11 cellular contexts compared by ENCODE assay signal in genomic region chr10:97684866-97685394, GRCh38. TPM values are rescaled to one million over a fixed set of nuclear protein-coding genes. Genes with fewer than 3 reads are reported as not detected.
DNase-seq lines count a peak whose midpoint lies in the region; ATAC-seq and TF ChIP-seq lines count a peak whose summit lies in the region.
"Had no signal": no experiment of that assay in that cellular context is flagged by ENCODE, and none has a peak within 500 bp of the region (broad histone marks: within the 10 kb centered on the region; RNA-seq: fewer than 3 reads in every experiment).

No MANE protein-coding gene starts in this region.

- no peaks in the 10 kb centered on the region for H3K36me3 Mint-ChIP-seq in activated CD8-positive, alpha-beta memory T cell treated with anti-CD3 and anti-CD28 coated beads, Interleukin-2, amount 10 ng/mL, durations not matched to agents 7 days and 5 days
- H3K36me3 Mint-ChIP-seq in chondrocyte (ENCODE audit: low read depth), result no peaks in the 10 kb centered on the region
- no peaks in the 10 kb centered on the region for H3K36me3 Mint-ChIP-seq in activated naive CD8-positive, alpha-beta T cell treated with anti-CD3 and anti-CD28 coated beads, Interleukin-2, amount 50 U/mL, for 24 hours (ENCODE audit: low read depth)

- ATAC-seq in activated CD8-positive, alpha-beta memory T cell treated with anti-CD3 and anti-CD28 coated beads, Interleukin-2, amount 10 ng/mL, durations not matched to agents 7 days and 5 days, result no peak
- no peak for ATAC-seq in GM18858 (IDR thresholded peaks at IDR 0.05; ENCODE audit: unreplicated experiment)
- ATAC-seq in activated naive CD8-positive, alpha-beta T cell treated with anti-CD3 and anti-CD28 coated beads, Interleukin-2, amount 50 U/mL, for 24 hours, result no peak

- in situ Hi-C loops in transverse colon (cut with MboI; ENCODE audit: low pct_ligation_motif_present in 1 of 4, low pct_unique_long_range_greater_than_20kb in 1 of 4, low sequenced_read_pairs in 3 of 4), result loop anchor here in 1 of 4 donors (10.0 kb wide), 1 partner anchor 50 kb away; the partner anchor contains the start of gene ZFYVE27

- no peak for TF ChIP-seq POLR2A in transverse colon (IDR thresholded peaks at IDR 0.05)

- intact Hi-C loops in transverse colon (cut with DNase I; ENCODE audit: low total_unique reads), result no loop called here

- CTCF ChIA-PET in activated CD8-positive, alpha-beta memory T cell treated with anti-CD3 and anti-CD28 coated beads, Interleukin-2, amount 10 ng/mL, durations not matched to agents 7 days and 5 days (lab: Charles Lee), result interaction anchor here (3.0 to 6.4 kb wide), 2 partner anchors 9 to 51 kb away, joined by 19 to 51 read pairs; partner anchors contain the start of gene ZFYVE27

- peaks cover 16% of the 10 kb centered on the region for H3K4me1 Mint-ChIP-seq in activated CD8-positive, alpha-beta memory T cell treated with anti-CD3 and anti-CD28 coated beads, Interleukin-2, amount 10 ng/mL, durations not matched to agents 7 days and 5 days
- peaks cover 54% of the 10 kb centered on the region for H3K4me1 Mint-ChIP-seq in chondrocyte (ENCODE audit: low read depth)
- peaks cover 13% of the 10 kb centered on the region for H3K4me1 Mint-ChIP-seq in activated naive CD8-positive, alpha-beta T cell treated with anti-CD3 and anti-CD28 coated beads, Interleukin-2, amount 50 U/mL, for 24 hours

- peak overlapping the region; percentile 97 to 99 for H3K9ac ChIP-seq in mucosa of rectum (ENCODE audit: low read depth in 1 of 2, low read length in 2 of 2)

- peak overlapping the region; percentile 95 to 97 for H3K4me3 ChIP-seq in mucosa of rectum (ENCODE audit: low read length in 2 of 2)
- H3K4me3 ChIP-seq in transverse colon, result peak overlapping the region; percentile 51 to 65 (median 60)

- H3K9me3 Mint-ChIP-seq in activated CD8-positive, alpha-beta memory T cell treated with anti-CD3 and anti-CD28 coated beads, Interleukin-2, amount 10 ng/mL, durations not matched to agents 7 days and 5 days (ENCODE audit: low read depth), result no peaks in the 10 kb centered on the region
- H3K9me3 Mint-ChIP-seq in chondrocyte (ENCODE audit: low read depth), result no peaks in the 10 kb centered on the region
- H3K9me3 Mint-ChIP-seq in activated naive CD8-positive, alpha-beta T cell treated with anti-CD3 and anti-CD28 coated beads, Interleukin-2, amount 50 U/mL, for 24 hours, result no peaks in the 10 kb centered on the region

- peaks cover 29 to 51% of the 10 kb centered on the region in 2 donors for H3K4me1 ChIP-seq in mucosa of rectum (ENCODE audit: control insufficient read depth in 2 of 2, insufficient read depth in 2 of 2, low read length in 2 of 2)
- peaks cover 17 to 74% (median 58%) of the 10 kb centered on the region in 4 donors for H3K4me1 ChIP-seq in transverse colon

- H3K9me3 ChIP-seq in mucosa of rectum (ENCODE audit: control insufficient read depth in 2 of 2, low read length in 2 of 2), result no peaks in the 10 kb centered on the region
- no peaks in the 10 kb centered on the region for H3K9me3 ChIP-seq in transverse colon

- H3K27ac ChIP-seq in mucosa of rectum (ENCODE audit: low read depth in 2 of 2, low read length in 2 of 2), result peak overlapping the region; percentile 97
- peak overlapping the region; percentile 90 to 93 (median 92) for H3K27ac ChIP-seq in transverse colon

- TF ChIP-seq CTCF in chondrocyte (IDR thresholded peaks at IDR 0.05) (no peak), transverse colon (IDR thresholded peaks at IDR 0.05) (no peak)

- WGBS in transverse colon (ENCODE audit: low coverage in 1 of 2), 2 donors, result 32 to 37% methylated on average over 5 of the region's 5 CpGs

- TF ChIP-seq EP300 in transverse colon (IDR thresholded peaks at IDR 0.05; ENCODE audit: low read depth), result no peak

- H3K36me3 ChIP-seq in mucosa of rectum (ENCODE audit: control insufficient read depth in 2 of 2, insufficient read depth in 2 of 2, low read length in 2 of 2) (peaks cover 0 to 2% of the 10 kb centered on the region in 2 donors), transverse colon (no peaks in the 10 kb centered on the region)

- H3K4me3 Mint-ChIP-seq in activated CD8-positive, alpha-beta memory T cell treated with anti-CD3 and anti-CD28 coated beads, Interleukin-2, amount 10 ng/mL, durations not matched to agents 7 days and 5 days, result no peak overlapping the region
- no peak overlapping the region for H3K4me3 Mint-ChIP-seq in chondrocyte (ENCODE audit: unreplicated experiment)
- no peak overlapping the region for H3K4me3 Mint-ChIP-seq in activated naive CD8-positive, alpha-beta T cell treated with anti-CD3 and anti-CD28 coated beads, Interleukin-2, amount 50 U/mL, for 24 hours

- H3K27ac Mint-ChIP-seq in activated CD8-positive, alpha-beta memory T cell treated with anti-CD3 and anti-CD28 coated beads, Interleukin-2, amount 10 ng/mL, durations not matched to agents 7 days and 5 days, result peak overlapping the region; percentile 2
- peak overlapping the region; percentile 10 for H3K27ac Mint-ChIP-seq in chondrocyte (ENCODE audit: unreplicated experiment)
- no peak overlapping the region for H3K27ac Mint-ChIP-seq in activated naive CD8-positive, alpha-beta T cell treated with anti-CD3 and anti-CD28 coated beads, Interleukin-2, amount 50 U/mL, for 24 hours

- no peaks in the 10 kb centered on the region for H3K27me3 ChIP-seq in mucosa of rectum (ENCODE audit: control insufficient read depth in 2 of 2, insufficient read depth in 2 of 2, low read length in 2 of 2)
- no peaks in the 10 kb centered on the region for H3K27me3 ChIP-seq in transverse colon

- DNase-seq in activated CD8-positive, alpha-beta memory T cell treated with anti-CD3 and anti-CD28 coated beads, Interleukin-2, amount 10 ng/mL, durations not matched to agents 7 days and 5 days, result no peak
- no peak for DNase-seq in activated CD8-positive, alpha-beta memory T cell treated with anti-CD3 and anti-CD28 coated beads, Interleukin-2, amount 50 U/mL, for 4 hours
- no peak for DNase-seq in chondrocyte (ENCODE audit: low spot score)
- DNase-seq in transverse colon, result no peak
- DNase-seq in NCI-H2029 (lab: John Stamatoyannopoulos, UW), result no peak
- no peak for DNase-seq in activated naive CD8-positive, alpha-beta T cell treated with anti-CD3 and anti-CD28 coated beads, Interleukin-2, amount 50 U/mL, for 24 hours
- DNase-seq: activated CD4-positive, CD25-positive, alpha-beta regulatory T cell; activated naive CD4-positive, alpha-beta T cell treated with Interleukin-2 at 50 U/mL for 16 hours; NCI-H1105 had no signal

- no peaks in the 10 kb centered on the region for H3K27me3 Mint-ChIP-seq in activated CD8-positive, alpha-beta memory T cell treated with anti-CD3 and anti-CD28 coated beads, Interleukin-2, amount 10 ng/mL, durations not matched to agents 7 days and 5 days
- H3K27me3 Mint-ChIP-seq in chondrocyte (ENCODE audit: low read depth), result no peaks in the 10 kb centered on the region
- H3K27me3 Mint-ChIP-seq in activated naive CD8-positive, alpha-beta T cell treated with anti-CD3 and anti-CD28 coated beads, Interleukin-2, amount 50 U/mL, for 24 hours, result no peaks in the 10 kb centered on the region

RNA-seq across cellular contexts. Expression of gene AVPI1, which starts 2.1 kb away (rescaled TPM):
- total RNA-seq in activated CD8-positive, alpha-beta memory T cell treated with anti-CD3 and anti-CD28 coated beads, Interleukin-2, amount 10 ng/mL, durations not matched to agents 7 days and 5 days, result 1 to 10 TPM; 1.8 to 1.9 TPM
- total RNA-seq in chondrocyte, result 5.1 to 7.7 TPM (median 6.5 TPM) in 3 replicates
- total RNA-seq in transverse colon, result 10 to 100 TPM; 24.3 to 79.3 (median 47.9) TPM

RNA-seq across cellular contexts. Expression of gene MARVELD1, which starts 28.6 kb away (rescaled TPM):
- 1 to 10 TPM; 2.8 to 3.0 TPM for total RNA-seq in activated CD8-positive, alpha-beta memory T cell treated with anti-CD3 and anti-CD28 coated beads, Interleukin-2, amount 10 ng/mL, durations not matched to agents 7 days and 5 days
- total RNA-seq in chondrocyte (133 to 150 TPM (median 143 TPM) in 3 replicates), transverse colon (10 to 100 TPM in 2 of 4 donors, 1 to 10 TPM in 2; 5.6 to 24.6 (median 13.6) TPM)

RNA-seq across cellular contexts. Expression of gene PI4K2A, which starts 44.5 kb away (rescaled TPM):
- 10 to 100 TPM; 10.5 to 13.2 TPM for total RNA-seq in activated CD8-positive, alpha-beta memory T cell treated with anti-CD3 and anti-CD28 coated beads, Interleukin-2, amount 10 ng/mL, durations not matched to agents 7 days and 5 days
- total RNA-seq in chondrocyte, result 20.1 to 20.9 TPM (median 20.1 TPM) in 3 replicates
- 10 to 100 TPM in 2 of 4 donors, 1 to 10 TPM in 2; 7.6 to 19.1 (median 11.3) TPM for total RNA-seq in transverse colon

RNA-seq across cellular contexts. Expression of gene MORN4, which starts 51.6 kb away (rescaled TPM):
- total RNA-seq in activated CD8-positive, alpha-beta memory T cell treated with anti-CD3 and anti-CD28 coated beads, Interleukin-2, amount 10 ng/mL, durations not matched to agents 7 days and 5 days, result 1 to 10 TPM; 1.9 to 2.1 TPM
- total RNA-seq in chondrocyte, result 11.3 to 13.7 TPM (median 11.8 TPM) in 3 replicates
- 1 to 10 TPM in 1 of 4 donors, under 1 TPM in 2, not detected in 1; 0.95 to 1.8 (median 0.96) TPM for total RNA-seq in transverse colon

RNA-seq across cellular contexts. Expression of gene ZFYVE27, which starts 52.0 kb away (rescaled TPM):
- 10 to 100 TPM; 31.4 to 32.8 TPM for total RNA-seq in activated CD8-positive, alpha-beta memory T cell treated with anti-CD3 and anti-CD28 coated beads, Interleukin-2, amount 10 ng/mL, durations not matched to agents 7 days and 5 days
- total RNA-seq in chondrocyte, result 16.9 to 18.1 TPM (median 17.1 TPM) in 3 replicates
- total RNA-seq in transverse colon, result 100 to 1,000 TPM in 1 of 4 donors, 10 to 100 TPM in 3; 46.4 to 102 (median 63.9) TPM
